31 cellular contexts compared by ENCODE assay signal in genomic region chr6:6201200-6201599, GRCh38.
"Had no signal": no experiment of that assay in that cellular context is flagged by ENCODE, and none has a peak within 500 bp of the region (broad histone marks: within the 10 kb centered on the region; RNA-seq: fewer than 3 reads in every experiment).

No MANE protein-coding gene starts in this region.

- H3K36me3 ChIP-seq: esophagus squamous epithelium, right lobe of liver, stomach, thyroid gland had no signal

- H3K36me3 Mint-ChIP-seq: immature natural killer cell; mesothelial cell of epicardium; natural killer cell treated with Interleukin-12 subunit alpha and Interleukin-12 subunit beta and Interleukin-15 and Interleukin-18, amount 100 ng/mL, for 72 hours; stimulated activated effector memory CD8-positive, alpha-beta T cell treated with anti-CD3 and anti-CD28 coated beads, Interleukin-12 subunit alpha, Interleukin-12 subunit beta, amount 100 ng/mL, for 72 hours had no signal

- H3K4me1 Mint-ChIP-seq: immature natural killer cell; mesothelial cell of epicardium; naive B cell; stimulated activated effector memory CD8-positive, alpha-beta T cell treated with anti-CD3 and anti-CD28 coated beads, Interleukin-12 subunit alpha, Interleukin-12 subunit beta, amount 100 ng/mL, for 72 hours had no signal

- H3K4me3 ChIP-seq: esophagus squamous epithelium, heart right ventricle, mucosa of descending colon, psoas muscle, right lobe of liver, smooth muscle cell, stomach, thyroid gland had no signal

- H3K9me3 ChIP-seq: esophagus squamous epithelium, heart right ventricle, mucosa of descending colon, psoas muscle, right lobe of liver, stomach, thyroid gland had no signal

- H3K27me3 ChIP-seq: esophagus squamous epithelium, heart right ventricle, right lobe of liver, stomach, thyroid gland had no signal

- ATAC-seq: effector memory CD8-positive, alpha-beta T cell; left colon; mucosa of descending colon; natural killer cell treated with Interleukin-12 subunit alpha and Interleukin-12 subunit beta and Interleukin-15 and Interleukin-18, amount 100 ng/mL, for 72 hours; psoas muscle; right lobe of liver; stimulated activated effector memory CD8-positive, alpha-beta T cell treated with anti-CD3 and anti-CD28 coated beads, Interleukin-12 subunit alpha, Interleukin-12 subunit beta, amount 100 ng/mL, for 72 hours had no signal

- H3K27ac Mint-ChIP-seq: effector memory CD8-positive, alpha-beta T cell; immature natural killer cell; mesothelial cell of epicardium; naive B cell; natural killer cell treated with Interleukin-12 subunit alpha and Interleukin-12 subunit beta and Interleukin-15 and Interleukin-18, amount 100 ng/mL, for 72 hours; stimulated activated effector memory CD8-positive, alpha-beta T cell treated with anti-CD3 and anti-CD28 coated beads, Interleukin-12 subunit alpha, Interleukin-12 subunit beta, amount 100 ng/mL, for 72 hours had no signal

- H3K4me1 ChIP-seq: esophagus squamous epithelium, heart right ventricle, psoas muscle, right lobe of liver, stomach, thyroid gland had no signal

- H3K9me3 Mint-ChIP-seq: effector memory CD8-positive, alpha-beta T cell; mesothelial cell of epicardium; natural killer cell treated with Interleukin-12 subunit alpha and Interleukin-12 subunit beta and Interleukin-15 and Interleukin-18, amount 100 ng/mL, for 72 hours; stimulated activated effector memory CD8-positive, alpha-beta T cell treated with anti-CD3 and anti-CD28 coated beads, Interleukin-12 subunit alpha, Interleukin-12 subunit beta, amount 100 ng/mL, for 72 hours had no signal

- H3K4me3 Mint-ChIP-seq: effector memory CD8-positive, alpha-beta T cell; immature natural killer cell; mesothelial cell of epicardium; naive B cell; natural killer cell treated with Interleukin-12 subunit alpha and Interleukin-12 subunit beta and Interleukin-15 and Interleukin-18, amount 100 ng/mL, for 72 hours; stimulated activated effector memory CD8-positive, alpha-beta T cell treated with anti-CD3 and anti-CD28 coated beads, Interleukin-12 subunit alpha, Interleukin-12 subunit beta, amount 100 ng/mL, for 72 hours had no signal

- H3K27ac ChIP-seq: esophagus squamous epithelium, heart right ventricle, psoas muscle, right lobe of liver, stomach, thyroid gland had no signal

- H3K4me2 ChIP-seq: smooth muscle cell had no signal

- DNase-seq: cerebellar nuclear complex; cortex of kidney; effector memory CD8-positive, alpha-beta T cell; erythroblast; esophagus squamous epithelium; foreskin melanocyte; glutamatergic neuron; heart right ventricle; hippocampal formation; immature natural killer cell; islet precursor cell; kidney glomerular epithelial cell; left colon; mesenchymal stem cell; mucosa of descending colon; naive B cell; nucleus accumbens; psoas muscle; right lobe of liver; stimulated activated CD4-positive, alpha-beta T cell treated with anti-CD3 and anti-CD28 coated beads, Interleukin-12 subunit alpha, Interleukin-12 subunit beta, amount 100 ng/mL, for 4 hours; stimulated activated CD4-positive, alpha-beta T cell treated with anti-CD3 and anti-CD28 coated beads, Interleukin-1b, Interleukin-23, amount 100 ng/mL, for 48 hours; stimulated activated CD4-positive, alpha-beta T cell treated with anti-CD3 and anti-CD28 coated beads, Interleukin-4, amount 100 ng/mL, for 1 hour; stimulated activated naive CD4-positive, alpha-beta T cell treated with Interleukin-2 at 50 U/mL for 16 hours; stomach; thyroid gland; trophoblast cell had no signal

- FAIRE-seq: endometrium had no signal
